Comparison of ENCODE assay signal across 1 cellular context in genomic region chr18:34834897-34835296, GRCh38.
TF ChIP-seq lines count a peak whose summit lies in the region.

No MANE protein-coding gene starts in this region.

TF ChIP-seq in GM12878, 131 proteins besides CTCF, POLR2A, EP300 and RAD21 (continued from another document):
- no peak for TF ChIP-seq SUPT20H (IDR thresholded peaks at IDR 0.05; ENCODE audit: borderline replicate concordance, control insufficient read depth, low read depth, low read length)
TF ChIP-seq in GM12878: peak in this region for 4.
